Comparison of ENCODE assay signal across 4 cellular contexts in the genomic region with DNA sequence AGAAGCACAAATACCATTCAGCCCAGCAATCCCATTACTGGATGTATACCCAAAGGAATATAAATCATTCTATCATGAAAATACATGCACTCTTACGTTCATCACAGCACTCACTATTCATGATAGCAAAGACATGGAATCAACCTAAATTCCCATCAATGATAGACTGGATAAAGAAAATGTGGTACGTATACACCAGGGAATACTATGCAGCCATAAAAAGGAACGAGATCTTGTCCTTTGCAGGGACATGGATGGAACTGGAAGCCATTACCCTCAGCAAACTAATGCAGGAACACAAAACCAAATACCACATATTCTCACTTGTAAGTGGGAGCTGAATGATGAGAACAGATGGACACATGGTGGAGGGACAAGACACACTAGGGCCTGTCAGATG. TPM values are rescaled to one million over a fixed set of nuclear protein-coding genes. Genes with fewer than 3 reads are reported as not detected.
"Had no signal": no experiment of that assay in that cellular context is flagged by ENCODE, and none has a peak within 500 bp of the region (broad histone marks: within the 10 kb centered on the region; RNA-seq: fewer than 3 reads in every experiment).

No MANE protein-coding gene starts in this region.

RNA-seq across cellular contexts. Expression of gene ACSM6, which starts 46.1 kb away (rescaled TPM):
- total RNA-seq: LHCN-M2, M059J, MCF 10A, NCI-H460 had no signal
